ENCODE assay signal across 1 cellular context in the genomic region with DNA sequence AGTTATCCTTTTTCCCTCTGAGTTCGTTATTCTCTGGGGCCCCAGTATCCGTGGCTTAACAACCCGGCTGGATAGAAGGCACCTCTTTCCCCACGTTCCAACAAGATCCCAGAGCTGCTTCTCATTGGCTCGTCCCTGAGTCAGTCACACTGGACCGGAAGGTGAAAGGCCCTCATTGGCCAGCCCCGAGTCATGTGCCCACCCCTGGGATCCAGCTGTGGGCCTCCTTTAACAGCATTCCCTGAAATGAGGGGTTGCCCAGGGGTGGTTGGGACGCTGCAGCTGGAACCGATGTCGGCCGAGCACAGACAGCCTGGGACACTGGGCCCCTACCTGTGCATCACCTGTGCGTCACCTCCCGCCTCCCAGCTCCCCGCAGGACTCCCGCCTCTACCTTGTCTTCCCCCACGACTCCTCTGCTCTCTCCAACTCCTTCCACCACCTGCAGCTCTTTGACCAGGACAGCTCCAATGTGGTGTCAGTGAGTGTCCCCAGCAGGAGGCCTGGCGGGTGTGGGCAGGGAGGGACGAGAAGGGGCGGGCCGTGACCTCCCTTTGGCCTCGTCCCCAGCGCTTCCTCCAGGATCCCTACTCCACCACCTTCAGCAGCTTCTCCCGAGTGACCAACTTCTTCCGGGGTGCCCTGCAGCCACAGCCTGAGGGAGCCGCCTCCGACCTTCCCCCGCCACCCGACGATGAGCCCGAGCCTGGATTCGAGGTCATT.
TF ChIP-seq lines count a peak whose summit lies in the region.

No MANE protein-coding gene starts in this region.

TF ChIP-seq in HepG2, 621 proteins besides CTCF, POLR2A, EP300 and RAD21 (continues in another document):
- no peak for TF ChIP-seq MTF1 (CRISPR knock-in tag; IDR thresholded peaks at IDR 0.05)
- TF ChIP-seq, protein P1, sequence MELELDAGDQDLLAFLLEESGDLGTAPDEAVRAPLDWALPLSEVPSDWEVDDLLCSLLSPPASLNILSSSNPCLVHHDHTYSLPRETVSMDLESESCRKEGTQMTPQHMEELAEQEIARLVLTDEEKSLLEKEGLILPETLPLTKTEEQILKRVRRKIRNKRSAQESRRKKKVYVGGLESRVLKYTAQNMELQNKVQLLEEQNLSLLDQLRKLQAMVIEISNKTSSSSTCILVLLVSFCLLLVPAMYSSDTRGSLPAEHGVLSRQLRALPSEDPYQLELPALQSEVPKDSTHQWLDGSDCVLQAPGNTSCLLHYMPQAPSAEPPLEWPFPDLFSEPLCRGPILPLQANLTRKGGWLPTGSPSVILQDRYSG (CRISPR knock-in tag; IDR thresholded peaks at IDR 0.05), result no peak
- TF ChIP-seq PHF8 (CRISPR knock-in tag; IDR thresholded peaks at IDR 0.05), result no peak
- TF ChIP-seq TSC22D2 (CRISPR knock-in tag; IDR thresholded peaks at IDR 0.05; ENCODE audit: borderline replicate concordance), result no peak
- TF ChIP-seq NPAS2 (CRISPR knock-in tag; IDR thresholded peaks at IDR 0.05; ENCODE audit: borderline replicate concordance), result no peak
- no peak for TF ChIP-seq CEBPG (CRISPR knock-in tag; IDR thresholded peaks at IDR 0.05)
- TF ChIP-seq SAFB2 (CRISPR knock-in tag; IDR thresholded peaks at IDR 0.05; ENCODE audit: borderline replicate concordance, low read depth), result no peak
- TF ChIP-seq, protein P2, sequence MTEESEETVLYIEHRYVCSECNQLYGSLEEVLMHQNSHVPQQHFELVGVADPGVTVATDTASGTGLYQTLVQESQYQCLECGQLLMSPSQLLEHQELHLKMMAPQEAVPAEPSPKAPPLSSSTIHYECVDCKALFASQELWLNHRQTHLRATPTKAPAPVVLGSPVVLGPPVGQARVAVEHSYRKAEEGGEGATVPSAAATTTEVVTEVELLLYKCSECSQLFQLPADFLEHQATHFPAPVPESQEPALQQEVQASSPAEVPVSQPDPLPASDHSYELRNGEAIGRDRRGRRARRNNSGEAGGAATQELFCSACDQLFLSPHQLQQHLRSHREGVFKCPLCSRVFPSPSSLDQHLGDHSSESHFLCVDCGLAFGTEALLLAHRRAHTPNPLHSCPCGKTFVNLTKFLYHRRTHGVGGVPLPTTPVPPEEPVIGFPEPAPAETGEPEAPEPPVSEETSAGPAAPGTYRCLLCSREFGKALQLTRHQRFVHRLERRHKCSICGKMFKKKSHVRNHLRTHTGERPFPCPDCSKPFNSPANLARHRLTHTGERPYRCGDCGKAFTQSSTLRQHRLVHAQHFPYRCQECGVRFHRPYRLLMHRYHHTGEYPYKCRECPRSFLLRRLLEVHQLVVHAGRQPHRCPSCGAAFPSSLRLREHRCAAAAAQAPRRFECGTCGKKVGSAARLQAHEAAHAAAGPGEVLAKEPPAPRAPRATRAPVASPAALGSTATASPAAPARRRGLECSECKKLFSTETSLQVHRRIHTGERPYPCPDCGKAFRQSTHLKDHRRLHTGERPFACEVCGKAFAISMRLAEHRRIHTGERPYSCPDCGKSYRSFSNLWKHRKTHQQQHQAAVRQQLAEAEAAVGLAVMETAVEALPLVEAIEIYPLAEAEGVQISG (CRISPR knock-in tag; IDR thresholded peaks at IDR 0.05), result no peak
- no peak for TF ChIP-seq ZSCAN29 (CRISPR knock-in tag; conservative IDR thresholded peaks at IDR 0.05)
- no peak for TF ChIP-seq ZNF607 (CRISPR knock-in tag; IDR thresholded peaks at IDR 0.05; ENCODE audit: borderline replicate concordance)
- no peak for TF ChIP-seq ZNF546 (CRISPR knock-in tag; conservative IDR thresholded peaks at IDR 0.05)
- no peak for TF ChIP-seq TAF15 (IDR thresholded peaks at IDR 0.05; ENCODE audit: low read depth, low read length, poor library complexity, severe bottlenecking)
- no peak for TF ChIP-seq ONECUT2 (CRISPR knock-in tag; IDR thresholded peaks at IDR 0.05)
- TF ChIP-seq, protein P3, sequence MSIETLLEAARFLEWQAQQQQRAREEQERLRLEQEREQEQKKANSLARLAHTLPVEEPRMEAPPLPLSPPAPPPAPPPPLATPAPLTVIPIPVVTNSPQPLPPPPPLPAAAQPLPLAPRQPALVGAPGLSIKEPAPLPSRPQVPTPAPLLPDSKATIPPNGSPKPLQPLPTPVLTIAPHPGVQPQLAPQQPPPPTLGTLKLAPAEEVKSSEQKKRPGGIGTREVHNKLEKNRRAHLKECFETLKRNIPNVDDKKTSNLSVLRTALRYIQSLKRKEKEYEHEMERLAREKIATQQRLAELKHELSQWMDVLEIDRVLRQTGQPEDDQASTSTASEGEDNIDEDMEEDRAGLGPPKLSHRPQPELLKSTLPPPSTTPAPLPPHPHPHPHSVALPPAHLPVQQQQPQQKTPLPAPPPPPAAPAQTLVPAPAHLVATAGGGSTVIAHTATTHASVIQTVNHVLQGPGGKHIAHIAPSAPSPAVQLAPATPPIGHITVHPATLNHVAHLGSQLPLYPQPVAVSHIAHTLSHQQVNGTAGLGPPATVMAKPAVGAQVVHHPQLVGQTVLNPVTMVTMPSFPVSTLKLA (IDR thresholded peaks at IDR 0.05), result no peak
- TF ChIP-seq HNF4G (IDR thresholded peaks at IDR 0.05; ENCODE audit: borderline replicate concordance, low read depth, low read length), result no peak
- TF ChIP-seq HNF4G (CRISPR knock-in tag; IDR thresholded peaks at IDR 0.05; ENCODE audit: borderline replicate concordance, low read depth), result no peak
- peak; percentile 49; the same call in 1 of the 2 replicates for TF ChIP-seq SP2 (CRISPR knock-in tag; IDR thresholded peaks at IDR 0.05)
- TF ChIP-seq, protein P4, sequence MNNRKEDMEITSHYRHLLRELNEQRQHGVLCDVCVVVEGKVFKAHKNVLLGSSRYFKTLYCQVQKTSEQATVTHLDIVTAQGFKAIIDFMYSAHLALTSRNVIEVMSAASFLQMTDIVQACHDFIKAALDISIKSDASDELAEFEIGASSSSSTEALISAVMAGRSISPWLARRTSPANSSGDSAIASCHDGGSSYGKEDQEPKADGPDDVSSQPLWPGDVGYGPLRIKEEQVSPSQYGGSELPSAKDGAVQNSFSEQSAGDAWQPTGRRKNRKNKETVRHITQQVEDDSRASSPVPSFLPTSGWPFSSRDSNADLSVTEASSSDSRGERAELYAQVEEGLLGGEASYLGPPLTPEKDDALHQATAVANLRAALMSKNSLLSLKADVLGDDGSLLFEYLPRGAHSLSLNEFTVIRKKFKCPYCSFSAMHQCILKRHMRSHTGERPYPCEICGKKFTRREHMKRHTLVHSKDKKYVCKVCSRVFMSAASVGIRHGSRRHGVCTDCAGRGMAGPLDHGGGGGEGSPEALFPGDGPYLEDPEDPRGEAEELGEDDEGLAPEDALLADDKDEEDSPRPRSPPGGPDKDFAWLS (CRISPR knock-in tag; IDR thresholded peaks at IDR 0.05; ENCODE audit: borderline replicate concordance), result no peak
- TF ChIP-seq ZFAT (CRISPR knock-in tag; conservative IDR thresholded peaks at IDR 0.05), result no peak
- TF ChIP-seq HIVEP1 (CRISPR knock-in tag; IDR thresholded peaks at IDR 0.05), result no peak
- TF ChIP-seq ZNF557 (CRISPR knock-in tag; IDR thresholded peaks at IDR 0.05), result no peak
- no peak for TF ChIP-seq ELF3 (CRISPR knock-in tag; IDR thresholded peaks at IDR 0.05)
- TF ChIP-seq, protein P5, sequence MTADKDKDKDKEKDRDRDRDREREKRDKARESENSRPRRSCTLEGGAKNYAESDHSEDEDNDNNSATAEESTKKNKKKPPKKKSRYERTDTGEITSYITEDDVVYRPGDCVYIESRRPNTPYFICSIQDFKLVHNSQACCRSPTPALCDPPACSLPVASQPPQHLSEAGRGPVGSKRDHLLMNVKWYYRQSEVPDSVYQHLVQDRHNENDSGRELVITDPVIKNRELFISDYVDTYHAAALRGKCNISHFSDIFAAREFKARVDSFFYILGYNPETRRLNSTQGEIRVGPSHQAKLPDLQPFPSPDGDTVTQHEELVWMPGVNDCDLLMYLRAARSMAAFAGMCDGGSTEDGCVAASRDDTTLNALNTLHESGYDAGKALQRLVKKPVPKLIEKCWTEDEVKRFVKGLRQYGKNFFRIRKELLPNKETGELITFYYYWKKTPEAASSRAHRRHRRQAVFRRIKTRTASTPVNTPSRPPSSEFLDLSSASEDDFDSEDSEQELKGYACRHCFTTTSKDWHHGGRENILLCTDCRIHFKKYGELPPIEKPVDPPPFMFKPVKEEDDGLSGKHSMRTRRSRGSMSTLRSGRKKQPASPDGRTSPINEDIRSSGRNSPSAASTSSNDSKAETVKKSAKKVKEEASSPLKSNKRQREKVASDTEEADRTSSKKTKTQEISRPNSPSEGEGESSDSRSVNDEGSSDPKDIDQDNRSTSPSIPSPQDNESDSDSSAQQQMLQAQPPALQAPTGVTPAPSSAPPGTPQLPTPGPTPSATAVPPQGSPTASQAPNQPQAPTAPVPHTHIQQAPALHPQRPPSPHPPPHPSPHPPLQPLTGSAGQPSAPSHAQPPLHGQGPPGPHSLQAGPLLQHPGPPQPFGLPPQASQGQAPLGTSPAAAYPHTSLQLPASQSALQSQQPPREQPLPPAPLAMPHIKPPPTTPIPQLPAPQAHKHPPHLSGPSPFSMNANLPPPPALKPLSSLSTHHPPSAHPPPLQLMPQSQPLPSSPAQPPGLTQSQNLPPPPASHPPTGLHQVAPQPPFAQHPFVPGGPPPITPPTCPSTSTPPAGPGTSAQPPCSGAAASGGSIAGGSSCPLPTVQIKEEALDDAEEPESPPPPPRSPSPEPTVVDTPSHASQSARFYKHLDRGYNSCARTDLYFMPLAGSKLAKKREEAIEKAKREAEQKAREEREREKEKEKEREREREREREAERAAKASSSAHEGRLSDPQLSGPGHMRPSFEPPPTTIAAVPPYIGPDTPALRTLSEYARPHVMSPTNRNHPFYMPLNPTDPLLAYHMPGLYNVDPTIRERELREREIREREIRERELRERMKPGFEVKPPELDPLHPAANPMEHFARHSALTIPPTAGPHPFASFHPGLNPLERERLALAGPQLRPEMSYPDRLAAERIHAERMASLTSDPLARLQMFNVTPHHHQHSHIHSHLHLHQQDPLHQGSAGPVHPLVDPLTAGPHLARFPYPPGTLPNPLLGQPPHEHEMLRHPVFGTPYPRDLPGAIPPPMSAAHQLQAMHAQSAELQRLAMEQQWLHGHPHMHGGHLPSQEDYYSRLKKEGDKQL (CRISPR knock-in tag; IDR thresholded peaks at IDR 0.05; ENCODE audit: low read depth), result no peak
- TF ChIP-seq, protein P6, sequence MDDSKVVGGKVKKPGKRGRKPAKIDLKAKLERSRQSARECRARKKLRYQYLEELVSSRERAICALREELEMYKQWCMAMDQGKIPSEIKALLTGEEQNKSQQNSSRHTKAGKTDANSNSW (CRISPR knock-in tag; IDR thresholded peaks at IDR 0.05; ENCODE audit: borderline replicate concordance), result no peak
- TF ChIP-seq ZNF772 (CRISPR knock-in tag; IDR thresholded peaks at IDR 0.05), result no peak
- peak; percentile 10 for TF ChIP-seq AGO2 (optimal IDR thresholded peaks at IDR 0.05; ENCODE audit: low read depth, low read length)
- TF ChIP-seq ZNF547 (CRISPR knock-in tag; IDR thresholded peaks at IDR 0.05), result no peak
- TF ChIP-seq, protein P7, sequence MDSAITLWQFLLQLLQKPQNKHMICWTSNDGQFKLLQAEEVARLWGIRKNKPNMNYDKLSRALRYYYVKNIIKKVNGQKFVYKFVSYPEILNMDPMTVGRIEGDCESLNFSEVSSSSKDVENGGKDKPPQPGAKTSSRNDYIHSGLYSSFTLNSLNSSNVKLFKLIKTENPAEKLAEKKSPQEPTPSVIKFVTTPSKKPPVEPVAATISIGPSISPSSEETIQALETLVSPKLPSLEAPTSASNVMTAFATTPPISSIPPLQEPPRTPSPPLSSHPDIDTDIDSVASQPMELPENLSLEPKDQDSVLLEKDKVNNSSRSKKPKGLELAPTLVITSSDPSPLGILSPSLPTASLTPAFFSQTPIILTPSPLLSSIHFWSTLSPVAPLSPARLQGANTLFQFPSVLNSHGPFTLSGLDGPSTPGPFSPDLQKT (CRISPR knock-in tag; IDR thresholded peaks at IDR 0.05; ENCODE audit: borderline replicate concordance), result no peak
- TF ChIP-seq RAD51 (IDR thresholded peaks at IDR 0.05; ENCODE audit: borderline replicate concordance), result no peak
- peak; percentile 71 for TF ChIP-seq NFYB (CRISPR knock-in tag; IDR thresholded peaks at IDR 0.05)
- TF ChIP-seq ZNF331 (CRISPR knock-in tag; IDR thresholded peaks at IDR 0.05), result no peak
- TF ChIP-seq, protein P8, sequence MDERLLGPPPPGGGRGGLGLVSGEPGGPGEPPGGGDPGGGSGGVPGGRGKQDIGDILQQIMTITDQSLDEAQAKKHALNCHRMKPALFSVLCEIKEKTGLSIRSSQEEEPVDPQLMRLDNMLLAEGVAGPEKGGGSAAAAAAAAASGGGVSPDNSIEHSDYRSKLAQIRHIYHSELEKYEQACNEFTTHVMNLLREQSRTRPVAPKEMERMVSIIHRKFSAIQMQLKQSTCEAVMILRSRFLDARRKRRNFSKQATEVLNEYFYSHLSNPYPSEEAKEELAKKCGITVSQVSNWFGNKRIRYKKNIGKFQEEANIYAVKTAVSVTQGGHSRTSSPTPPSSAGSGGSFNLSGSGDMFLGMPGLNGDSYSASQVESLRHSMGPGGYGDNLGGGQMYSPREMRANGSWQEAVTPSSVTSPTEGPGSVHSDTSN (CRISPR knock-in tag; IDR thresholded peaks at IDR 0.05), result peak; percentile 48; the same call in 1 of the 2 replicates
- peak; percentile 67 for TF ChIP-seq NFYC (CRISPR knock-in tag; IDR thresholded peaks at IDR 0.05)
- TF ChIP-seq TP53 (CRISPR knock-in tag; conservative IDR thresholded peaks at IDR 0.05), result no peak
- TF ChIP-seq RBFOX2 (IDR thresholded peaks at IDR 0.05; ENCODE audit: low read depth, low read length), result peak; percentile 28; the same call in 1 of the 2 replicates
- no peak for TF ChIP-seq ZNF17 (CRISPR knock-in tag; IDR thresholded peaks at IDR 0.05)
